Comparison of ENCODE assay signal across 8 cellular contexts in the genomic region with DNA sequence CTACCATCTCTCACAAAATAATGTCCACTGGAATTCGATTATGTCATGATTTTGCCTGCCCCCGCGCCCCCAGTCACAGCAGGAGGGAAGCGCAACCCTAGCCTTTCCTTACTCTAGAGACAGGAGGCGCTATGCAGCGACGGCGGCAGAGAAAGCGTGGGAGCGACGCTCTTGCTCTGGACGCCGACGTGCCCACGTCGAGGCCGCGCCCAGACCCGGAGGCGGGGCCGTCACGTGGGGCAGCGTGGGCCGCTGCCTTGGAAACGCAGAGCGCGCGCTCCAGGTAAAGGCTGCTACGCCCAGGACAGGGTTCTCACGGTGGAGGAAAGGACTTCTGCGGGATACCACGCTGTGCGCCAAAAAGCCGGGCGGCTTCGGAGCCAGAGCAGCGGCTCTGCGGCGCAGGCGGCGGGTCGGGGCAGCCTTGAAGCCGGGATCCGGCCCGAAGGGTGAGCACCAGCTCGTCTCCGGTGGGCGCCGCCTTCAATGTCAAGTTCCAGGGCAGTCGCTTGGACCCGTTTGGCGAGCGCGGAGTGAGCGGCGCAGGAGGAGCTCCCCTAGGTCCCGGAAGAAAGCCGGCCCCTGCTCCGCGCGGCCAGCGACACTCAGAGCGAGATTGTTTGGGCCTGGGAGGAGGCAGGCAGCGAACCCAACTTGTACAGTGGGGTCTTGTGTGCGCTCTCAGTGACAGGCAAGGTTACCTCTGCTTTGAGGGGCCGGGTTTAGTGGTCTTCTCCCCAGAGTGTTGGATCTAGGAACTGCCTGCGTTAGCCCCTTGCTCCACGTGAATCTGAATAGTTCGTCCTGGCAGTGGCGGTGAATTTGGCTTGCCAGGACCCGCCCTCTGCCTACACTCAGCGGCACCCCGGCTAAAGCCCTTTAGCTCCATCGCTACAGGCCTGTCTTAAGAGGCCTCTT.
A peak's percentile ranks its signal among the peaks of the same experiment; 100 is the strongest.
DNase-seq lines count a peak whose midpoint lies in the region; ATAC-seq and TF ChIP-seq lines count a peak whose summit lies in the region.

No MANE protein-coding gene starts in this region.

- DNase-seq in GM13976 (ENCODE audit: low spot score): peak; percentile 95
- DNase-seq in NCI-H1436 treated with DMSO at 0.1 percent for 48 hours (lab: John Stamatoyannopoulos, UW): peak; percentile 15
- peak; percentile 68 to 93 (median 73) for DNase-seq in T-helper 1 cell
- peak; percentile 82 for DNase-seq in right atrium auricular region (ENCODE audit: low spot score)
- peak; percentile 82 for DNase-seq in prostate gland (ENCODE audit: low spot score)

- H3K4me3 ChIP-seq in right atrium auricular region (peak overlapping the region; percentile 87 to 99), prostate gland (peak overlapping the region; percentile 93 to 97), urinary bladder (ENCODE audit: low read depth, low read length) (peak overlapping the region; percentile 72)

- H3K27me3 ChIP-seq in right atrium auricular region (no peaks in the 10 kb centered on the region), prostate gland (replicated peaks; ENCODE audit: insufficient read depth) (no peaks in the 10 kb centered on the region)

- in situ Hi-C loops in GM13976 (cut with MboI; ENCODE audit: low sequenced_read_pairs, unreplicated experiment): loop anchor here (10.0 kb wide), 1 partner anchor 177 kb away; no protein-coding TSS in a partner anchor

- TF ChIP-seq CTCF in GM13976 (IDR thresholded peaks at IDR 0.05; ENCODE audit: borderline replicate concordance, control extremely low read depth, extremely low read depth, insufficient read depth, missing control alignments): peak; percentile 94
- TF ChIP-seq CTCF in right atrium auricular region (IDR thresholded peaks at IDR 0.05): peak; percentile 92 to 96
- TF ChIP-seq CTCF in prostate gland (IDR thresholded peaks at IDR 0.05): peak; percentile 50 to 96 (median 91)

- peaks cover 0 to 24% of the 10 kb centered on the region in 2 donors for H3K4me1 ChIP-seq in right atrium auricular region
- no peaks in the 10 kb centered on the region for H3K4me1 ChIP-seq in prostate gland (replicated peaks)
- no peaks in the 10 kb centered on the region for H3K4me1 ChIP-seq in urinary bladder (ENCODE audit: insufficient read depth)

- intact Hi-C loops in prostate gland (cut with DNase I): loop anchor here (2.0 to 5.0 kb wide), 3 partner anchors 159 to 351 kb away; partner anchors contain the start of gene ZDHHC20

- H3K36me3 ChIP-seq in right atrium auricular region: no peaks in the 10 kb centered on the region
- H3K36me3 ChIP-seq in prostate gland: no peaks in the 10 kb centered on the region
- H3K36me3 ChIP-seq in urinary bladder (ENCODE audit: insufficient read depth): no peaks in the 10 kb centered on the region

- H3K27ac ChIP-seq in angular gyrus (ENCODE audit: low read depth, low read length): peak overlapping the region; percentile 35
- peak overlapping the region; percentile 70 to 74 for H3K27ac ChIP-seq in right atrium auricular region
- peak overlapping the region; percentile 78 to 83 for H3K27ac ChIP-seq in prostate gland
- H3K27ac ChIP-seq in urinary bladder (ENCODE audit: low read depth): peak overlapping the region; percentile 23

- H3K9me3 ChIP-seq in right atrium auricular region (no peaks in the 10 kb centered on the region), prostate gland (no peaks in the 10 kb centered on the region)

- under 1% methylated on average over 61 of the region's 74 CpGs for WGBS in prostate gland
- under 1% methylated on average over 74 of the region's 74 CpGs for WGBS in urinary bladder

- TF ChIP-seq POLR2A in prostate gland (IDR thresholded peaks at IDR 0.05): peak; percentile 59

- peak; percentile 86 for ATAC-seq in HG02870 (IDR thresholded peaks at IDR 0.05; ENCODE audit: unreplicated experiment)

Comparison
In these comparisons a context has a peak if more than half of its experiments do, and no peak if none do; other contexts are left out.
1. Peak in every context shown above with its lines: DNase-seq, ATAC-seq, H3K4me3 ChIP-seq and H3K27ac ChIP-seq.
2. DNase-seq: peak in every context shown above with its lines; median percentile 95 in GM13976; 82 in right atrium auricular region; 82 in prostate gland; 73 in T-helper 1 cell; 15 in NCI-H1436 treated with DMSO at 0.1 percent for 48 hours.
3. H3K27ac ChIP-seq: peak in every context shown above with its lines; median percentile 80 in prostate gland; 72 in right atrium auricular region; 35 in angular gyrus; 23 in urinary bladder.